In the genomic region with DNA sequence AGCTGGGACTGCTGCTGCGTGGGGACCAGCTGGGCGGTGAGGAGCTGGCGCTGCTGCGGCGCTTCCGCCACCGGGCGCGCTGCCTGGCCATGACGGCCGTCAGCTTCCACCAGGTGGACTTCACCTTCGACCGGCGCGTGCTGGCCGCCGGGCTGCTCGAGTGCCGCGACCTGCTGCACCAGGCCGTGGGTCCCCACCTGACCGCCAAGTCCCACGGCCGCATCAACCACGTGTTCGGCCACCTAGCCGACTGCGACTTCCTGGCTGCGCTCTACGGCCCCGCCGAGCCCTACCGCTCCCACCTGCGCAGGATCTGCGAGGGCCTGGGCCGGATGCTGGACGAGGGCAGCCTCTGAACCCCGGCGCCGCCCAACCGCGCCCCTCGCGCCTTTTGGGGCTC, we compare ENCODE assay signal across 14 cellular contexts. TPM values are rescaled to one million over a fixed set of nuclear protein-coding genes. Genes with fewer than 3 reads are reported as not detected.
DNase-seq lines count a peak whose midpoint lies in the region; ATAC-seq and TF ChIP-seq lines count a peak whose summit lies in the region.
"Had no signal": no experiment of that assay in that cellular context is flagged by ENCODE, and none has a peak within 500 bp of the region (broad histone marks: within the 10 kb centered on the region; RNA-seq: fewer than 3 reads in every experiment).

No MANE protein-coding gene starts in this region.

- H3K27me3 ChIP-seq in left ventricle myocardium inferior (ENCODE audit: low read depth) (no peaks in the 10 kb centered on the region), neuronal stem cell (ENCODE audit: control insufficient read depth in 3 of 3, insufficient read depth in 3 of 3, low read depth in 1 of 3, low read length in 3 of 3) (no peaks in the 10 kb centered on the region)
- H3K27me3 ChIP-seq: BLaER1 had no signal

- H3K4me3 Mint-ChIP-seq in immature natural killer cell (no peak overlapping the region), progenitor cell of endocrine pancreas (ENCODE audit: low read depth) (no peak overlapping the region)
- H3K4me3 Mint-ChIP-seq: CD14-positive monocyte; CD4-positive, alpha-beta memory T cell; H9 had no signal

- H3K4me1 Mint-ChIP-seq in immature natural killer cell, result peaks cover 10 to 20% of the 10 kb centered on the region in 2 donors
- no peaks in the 10 kb centered on the region for H3K4me1 Mint-ChIP-seq in progenitor cell of endocrine pancreas (ENCODE audit: low read depth)

- H3K79me1 ChIP-seq in neuronal stem cell (ENCODE audit: low read depth, low read length), result peaks cover 4% of the 10 kb centered on the region

- H3K27ac Mint-ChIP-seq in immature natural killer cell, result no peak overlapping the region
- no peak overlapping the region for H3K27ac Mint-ChIP-seq in progenitor cell of endocrine pancreas
- H3K27ac Mint-ChIP-seq: CD4-positive, alpha-beta memory T cell had no signal

- H3K36me3 ChIP-seq in left ventricle myocardium inferior (peaks cover 44% of the 10 kb centered on the region), neuronal stem cell (replicated peaks in 1 of 2; ENCODE audit: control insufficient read depth in 2 of 2, insufficient read depth in 2 of 2, low read length in 2 of 2) (peaks cover 6 to 35% of the 10 kb centered on the region in 2 donors)

- no peak overlapping the region for H3K27ac ChIP-seq in left ventricle myocardium inferior (replicated peaks)
- no peak overlapping the region for H3K27ac ChIP-seq in neuronal stem cell (replicated peaks; ENCODE audit: low read length)
- H3K27ac ChIP-seq: BLaER1 had no signal

- no peak overlapping the region for H3K4me3 ChIP-seq in left ventricle myocardium inferior
- H3K4me3 ChIP-seq in neuronal stem cell (ENCODE audit: low read length in 2 of 2), result no peak overlapping the region
- H3K4me3 ChIP-seq: BLaER1 had no signal

- H4K8ac ChIP-seq in neuronal stem cell (ENCODE audit: low read depth, low read length), result no peak overlapping the region

- H2BK120ac ChIP-seq in neuronal stem cell (ENCODE audit: low read depth, low read length), result no peak overlapping the region

- peak overlapping the region; percentile 58 for H2BK12ac ChIP-seq in neuronal stem cell (ENCODE audit: low read length)

- no peaks in the 10 kb centered on the region for H3K9me3 ChIP-seq in left ventricle myocardium inferior (replicated peaks)
- H3K9me3 ChIP-seq in neuronal stem cell (replicated peaks in 1 of 2; ENCODE audit: control insufficient read depth in 2 of 2, insufficient read depth in 1 of 2, low read depth in 1 of 2, low read length in 2 of 2), result no peaks in the 10 kb centered on the region
- H3K9me3 ChIP-seq: BLaER1 had no signal

- H3K4ac ChIP-seq in neuronal stem cell (ENCODE audit: low read length), result no peak overlapping the region

- H3K27me3 Mint-ChIP-seq in immature natural killer cell (ENCODE audit: low read depth in 3 of 3), result peaks cover 0 to 3% (median 2%) of the 10 kb centered on the region in 3 donors
- H3K27me3 Mint-ChIP-seq in progenitor cell of endocrine pancreas, result no peaks in the 10 kb centered on the region
- H3K27me3 Mint-ChIP-seq: CD4-positive, alpha-beta memory T cell had no signal

- no peak overlapping the region for H3K14ac ChIP-seq in neuronal stem cell (ENCODE audit: low read length)

- no peak overlapping the region for H2AFZ ChIP-seq in neuronal stem cell (ENCODE audit: low read length)

- no CpG with 5 or more reads among the region's 44 CpGs for WGBS in neuronal stem cell (ENCODE audit: extremely low coverage in 2 of 2, insufficient read length in 2 of 2, insufficient replicate concordance in 1 of 2), 2 donors

- peak overlapping the region; percentile 73 for H2BK5ac ChIP-seq in neuronal stem cell (ENCODE audit: low read length)

- H3K4me2 ChIP-seq in neuronal stem cell (ENCODE audit: insufficient read depth, low read length, poor library complexity, severe bottlenecking), result no peak overlapping the region
- H3K4me2 ChIP-seq: BLaER1 had no signal

- H3K36me3 Mint-ChIP-seq in immature natural killer cell (peaks cover 0 to 10% (median 7%) of the 10 kb centered on the region in 3 donors), progenitor cell of endocrine pancreas (ENCODE audit: insufficient read depth) (peaks cover 2% of the 10 kb centered on the region)

- H3K18ac ChIP-seq in neuronal stem cell (ENCODE audit: low read length), result peak overlapping the region; percentile 71

- intact Hi-C loops in left ventricle myocardium superior (cut with micrococcal nuclease) (no loop called here), left ventricle myocardium inferior (cut with micrococcal nuclease) (no loop called here)

- no peak overlapping the region for H4K91ac ChIP-seq in neuronal stem cell (ENCODE audit: low read depth, low read length, poor library complexity)

- H3K4me1 ChIP-seq in left ventricle myocardium inferior (peaks cover 51% of the 10 kb centered on the region), neuronal stem cell (ENCODE audit: control insufficient read depth in 2 of 2, insufficient read depth in 1 of 2, low read depth in 1 of 2, low read length in 2 of 2) (peaks cover 0 to 5% of the 10 kb centered on the region in 2 donors)

- ATAC-seq in left ventricle myocardium superior (no peak), HG02840 (IDR thresholded peaks at IDR 0.05; ENCODE audit: low FRiP score, unreplicated experiment) (no peak)

- H2AK5ac ChIP-seq in neuronal stem cell (ENCODE audit: low read depth, low read length), result peak overlapping the region; percentile 49

- TF ChIP-seq CTCF in left ventricle myocardium inferior (IDR thresholded peaks at IDR 0.05; ENCODE audit: borderline replicate concordance), result no peak
- TF ChIP-seq CTCF in progenitor cell of endocrine pancreas (IDR thresholded peaks at IDR 0.05; ENCODE audit: unreplicated experiment), result no peak

- no peak overlapping the region for H3K9ac ChIP-seq in neuronal stem cell (ENCODE audit: low read depth, low read length, poor library complexity)
- H3K9ac ChIP-seq: BLaER1 had no signal

- peak; percentile 30 for DNase-seq in left ventricle myocardium superior
- DNase-seq in left ventricle myocardium inferior, result no peak
- peak; percentile 30 to 41 (median 38) for DNase-seq in immature natural killer cell
- DNase-seq in neuronal stem cell (ENCODE audit: low spot score), result no peak
- no peak for DNase-seq in activated naive CD4-positive, alpha-beta T cell treated with Interleukin-2 at 50 U/mL for 16 hours
- DNase-seq in progenitor cell of endocrine pancreas (ENCODE audit: low spot score, unreplicated experiment), result no peak
- DNase-seq: 8988T; CD4-positive, alpha-beta memory T cell; DMS79 treated with DMSO at 0.1 percent for 48 hours; GF-D8; H9 had no signal

- H3K23ac ChIP-seq in neuronal stem cell (ENCODE audit: low read depth, low read length, poor library complexity), result peak overlapping the region; percentile 37

- H3K9me3 Mint-ChIP-seq in immature natural killer cell (no peaks in the 10 kb centered on the region), progenitor cell of endocrine pancreas (ENCODE audit: low read depth) (no peaks in the 10 kb centered on the region)
- H3K9me3 Mint-ChIP-seq: CD14-positive monocyte; CD4-positive, alpha-beta memory T cell; H9 had no signal

- H2BK15ac ChIP-seq in neuronal stem cell (ENCODE audit: low read length), result no peak overlapping the region

RNA-seq across cellular contexts. Expression of gene TNFAIP8L1, which starts 12.8 kb away (rescaled TPM):
- 4.8 TPM for total RNA-seq in left ventricle myocardium superior
- total RNA-seq in left ventricle myocardium inferior, result 4.2 TPM
- polyA plus RNA-seq in immature natural killer cell, result 10 to 100 TPM in 1 of 3 donors, 1 to 10 TPM in 2; 2.4 to 14.1 (median 5.2) TPM
- polyA plus RNA-seq in neuronal stem cell (2013, experiment 1 of 2), result 15.5 TPM
- polyA plus RNA-seq in neuronal stem cell (2013, experiment 2 of 2), result 15.7 TPM
- 7.3 and 8.5 TPM in 2 replicates for total RNA-seq in progenitor cell of endocrine pancreas

RNA-seq across cellular contexts. Expression of gene MYDGF, which starts 18.1 kb away (rescaled TPM):
- total RNA-seq in left ventricle myocardium superior (27.0 TPM), left ventricle myocardium inferior (26.3 TPM), progenitor cell of endocrine pancreas (42.5 and 45.9 TPM in 2 replicates)
- polyA plus RNA-seq in immature natural killer cell, result 100 to 1,000 TPM; 207 to 245 (median 233) TPM
- 33.5 TPM for polyA plus RNA-seq in neuronal stem cell (2013, experiment 1 of 2)
- 33.9 TPM for polyA plus RNA-seq in neuronal stem cell (2013, experiment 2 of 2)

Comparison
In these comparisons a context has a peak if more than half of its experiments do, and no peak if none do; other contexts are left out.
1. DNase-seq: peak in left ventricle myocardium superior (single experiment) and immature natural killer cell (3 of 3); none in left ventricle myocardium inferior (single experiment), neuronal stem cell (single experiment), activated naive CD4-positive, alpha-beta T cell treated with Interleukin-2 at 50 U/mL for 16 hours (single experiment) and progenitor cell of endocrine pancreas (single experiment).